1 cellular context compared by ENCODE assay signal in genomic region chr2:208253518-208254117, GRCh38.
TF ChIP-seq lines count a peak whose summit lies in the region.

No MANE protein-coding gene starts in this region.

TF ChIP-seq in HepG2, 621 proteins besides CTCF, POLR2A, EP300 and RAD21 (continued from another document):
- peak; percentile 5; the same call in 1 of the 2 replicates for TF ChIP-seq HNF1A (IDR thresholded peaks at IDR 0.05; ENCODE audit: low read depth)
- TF ChIP-seq HNF1A (CRISPR knock-in tag; IDR thresholded peaks at IDR 0.05; ENCODE audit: borderline replicate concordance), result no peak
- TF ChIP-seq DMTF1 (CRISPR knock-in tag; IDR thresholded peaks at IDR 0.05), result no peak
- TF ChIP-seq ZNF616 (CRISPR knock-in tag; IDR thresholded peaks at IDR 0.05; ENCODE audit: low read depth), result no peak
- TF ChIP-seq ZC3H4 (CRISPR knock-in tag; IDR thresholded peaks at IDR 0.05; ENCODE audit: borderline replicate concordance), result no peak; the same call in 1 of the 2 replicates
- TF ChIP-seq ZHX1 (CRISPR knock-in tag; IDR thresholded peaks at IDR 0.05; ENCODE audit: low read depth), result no peak
- TF ChIP-seq NKX3-1 (CRISPR knock-in tag; IDR thresholded peaks at IDR 0.05), result no peak
- no peak for TF ChIP-seq CREB1 (IDR thresholded peaks at IDR 0.05)
- peak; percentile 60; the same call in 1 of the 2 replicates for TF ChIP-seq CREB1 (CRISPR knock-in tag; IDR thresholded peaks at IDR 0.05)
- TF ChIP-seq ZNF652 (CRISPR knock-in tag; IDR thresholded peaks at IDR 0.05; ENCODE audit: borderline replicate concordance, low read depth), result peak; percentile 39; the same call in 1 of the 2 replicates
- peak; percentile 68 for TF ChIP-seq NFIC (IDR thresholded peaks at IDR 0.05; ENCODE audit: low read length)
- TF ChIP-seq AHR (CRISPR knock-in tag; IDR thresholded peaks at IDR 0.05), result no peak
- no peak for TF ChIP-seq ZNF317 (CRISPR knock-in tag; IDR thresholded peaks at IDR 0.05)
- TF ChIP-seq ETV5 (CRISPR knock-in tag; IDR thresholded peaks at IDR 0.05; ENCODE audit: borderline replicate concordance), result peak; percentile 90; the same call in 1 of the 2 replicates
- TF ChIP-seq E2F5 (CRISPR knock-in tag; conservative IDR thresholded peaks at IDR 0.05), result no peak
- TF ChIP-seq ERF (CRISPR knock-in tag; IDR thresholded peaks at IDR 0.05), result peak; percentile 95; the same call in 1 of the 2 replicates
- TF ChIP-seq TCF12 (IDR thresholded peaks at IDR 0.05), result no peak
- TF ChIP-seq TCF12 (CRISPR knock-in tag; IDR thresholded peaks at IDR 0.05), result no peak
- TF ChIP-seq KDM4B (CRISPR knock-in tag; IDR thresholded peaks at IDR 0.05), result no peak
- 0 out of 2 replicates have a peak, but pooled peaks have one; percentile 30 for TF ChIP-seq BRCA1 (CRISPR knock-in tag; IDR thresholded peaks at IDR 0.05)
- no peak for TF ChIP-seq KAT7 (CRISPR knock-in tag; IDR thresholded peaks at IDR 0.05; ENCODE audit: borderline replicate concordance)
- TF ChIP-seq ZNF30 (CRISPR knock-in tag; IDR thresholded peaks at IDR 0.05), result peak; percentile 44; the same call in 1 of the 2 replicates
- peak; percentile 52 for TF ChIP-seq ATF1 (CRISPR knock-in tag; IDR thresholded peaks at IDR 0.05)
- TF ChIP-seq ZNF383 (CRISPR knock-in tag; IDR thresholded peaks at IDR 0.05; ENCODE audit: borderline replicate concordance), result no peak
- no peak for TF ChIP-seq POLR2AphosphoS2 (IDR thresholded peaks at IDR 0.05; ENCODE audit: low read depth, low read length)
- TF ChIP-seq ZNF674 (CRISPR knock-in tag; IDR thresholded peaks at IDR 0.05; ENCODE audit: low read depth), result 0 out of 2 replicates have a peak, but pooled peaks have one; percentile 65
- peak; percentile 95 for TF ChIP-seq MEF2D (CRISPR knock-in tag; IDR thresholded peaks at IDR 0.05)
- no peak for TF ChIP-seq ZFX (CRISPR knock-in tag; IDR thresholded peaks at IDR 0.05; ENCODE audit: low read depth)
- peak; percentile 80; the same call in 1 of the 2 replicates for TF ChIP-seq PRDM4 (CRISPR knock-in tag; IDR thresholded peaks at IDR 0.05; ENCODE audit: borderline replicate concordance)
- no peak for TF ChIP-seq AKAP8 (CRISPR knock-in tag; IDR thresholded peaks at IDR 0.05)
- TF ChIP-seq TEAD2 (CRISPR knock-in tag; IDR thresholded peaks at IDR 0.05), result no peak
- peak; percentile 62; the same call in 1 of the 2 replicates for TF ChIP-seq SRF (IDR thresholded peaks at IDR 0.05; ENCODE audit: low read depth, low read length)
- peak; percentile 79 for TF ChIP-seq ZBTB3 (CRISPR knock-in tag; IDR thresholded peaks at IDR 0.05; ENCODE audit: borderline replicate concordance, low read depth)
- peak; percentile 97 for TF ChIP-seq HNF4G (IDR thresholded peaks at IDR 0.05; ENCODE audit: borderline replicate concordance, low read depth, low read length)
- no peak for TF ChIP-seq HNF4G (CRISPR knock-in tag; IDR thresholded peaks at IDR 0.05; ENCODE audit: borderline replicate concordance, low read depth)
